In the genomic region with DNA sequence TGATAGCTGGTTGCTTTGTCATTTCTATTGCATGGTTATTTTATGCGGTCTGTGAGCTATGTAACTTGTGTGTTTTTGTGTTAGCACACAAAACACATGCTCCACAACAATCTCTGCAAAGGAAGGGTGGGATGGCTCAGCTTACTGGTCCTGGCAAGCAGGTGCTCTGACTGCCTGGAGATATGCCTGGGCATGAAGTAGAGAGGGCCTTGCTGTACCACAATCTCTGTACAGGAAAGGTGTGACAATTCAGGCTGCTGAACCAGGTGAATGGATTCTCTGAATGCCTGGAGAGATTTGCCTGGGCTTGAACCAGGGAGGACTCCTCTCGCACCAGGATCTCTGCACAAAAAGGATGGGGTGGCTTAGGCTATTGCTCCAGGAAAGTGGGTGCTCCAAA, we compare ENCODE assay signal across 22 cellular contexts.
"Had no signal": no experiment of that assay in that cellular context is flagged by ENCODE, and none has a peak within 500 bp of the region (broad histone marks: within the 10 kb centered on the region; RNA-seq: fewer than 3 reads in every experiment).

No MANE protein-coding gene starts in this region.

- H3K27me3 ChIP-seq: ovary, right atrium auricular region, right lobe of liver, suprapubic skin, uterus had no signal

- H3K4me1 ChIP-seq: left ventricle myocardium inferior, right atrium auricular region, right lobe of liver, stomach, suprapubic skin, tibial artery, uterus had no signal

- H3K27ac ChIP-seq: left ventricle myocardium inferior, ovary, right atrium auricular region, right lobe of liver, stomach, suprapubic skin, thoracic aorta, tibial artery, uterus had no signal

- H3K4me3 ChIP-seq: left ventricle myocardium inferior, lung, mucosa of descending colon, ovary, right atrium auricular region, right lobe of liver, smooth muscle cell, stomach, suprapubic skin, thoracic aorta, tibial artery, uterus had no signal

- H3K9me3 ChIP-seq: left ventricle myocardium inferior, mucosa of descending colon, ovary, right atrium auricular region, right lobe of liver, stomach, suprapubic skin, thoracic aorta, tibial artery, uterus had no signal

- FAIRE-seq: islet of Langerhans had no signal

- H3K4me2 ChIP-seq: smooth muscle cell had no signal

- H3K36me3 ChIP-seq: left ventricle myocardium inferior, ovary, right atrium auricular region, right lobe of liver, stomach, suprapubic skin, thoracic aorta, tibial artery, uterus had no signal

- ATAC-seq: mucosa of descending colon; naive thymus-derived CD4-positive, alpha-beta T cell; natural killer cell treated with Interleukin-12 subunit alpha and Interleukin-12 subunit beta and Interleukin-15 and Interleukin-18, amount 100 ng/mL, for 72 hours; right lobe of liver; stimulated activated naive B cell treated with anti-CD40 and anti-IgM and Interleukin-4, amounts not matched to agents 10 μg/mL and 1 μg/mL and 100 μg/mL, for 72 hours; stimulated activated naive CD8-positive, alpha-beta T cell treated with anti-CD3 and anti-CD28 coated beads, Interleukin-15, Interleukin-2, amounts not matched to agents 100 U/mL and 50 U/mL, for 24 hours had no signal

- DNase-seq: hypothalamus; immature natural killer cell; left ventricle myocardium inferior; midbrain; mucosa of descending colon; naive thymus-derived CD4-positive, alpha-beta T cell; ovary; right lobe of liver; stimulated activated CD4-positive, alpha-beta T cell treated with anti-CD3 and anti-CD28 coated beads, Interleukin-2, amount 100 ng/mL, for 24 hours; stimulated activated CD4-positive, alpha-beta T cell treated with anti-CD3 and anti-CD28 coated beads, Interleukin-4, amount 100 ng/mL, for 1 hour; stimulated activated naive B cell treated with anti-CD40 and anti-IgM and Interleukin-4, amounts not matched to agents 10 μg/mL and 1 μg/mL and 100 μg/mL, for 72 hours; stimulated activated naive CD8-positive, alpha-beta T cell treated with anti-CD3 and anti-CD28 coated beads, Interleukin-15, Interleukin-2, amounts not matched to agents 100 U/mL and 50 U/mL, for 24 hours; stomach; tibial artery; uterus had no signal
